13 cellular contexts compared by ENCODE assay signal in genomic region chr4:68522207-68522606, GRCh38. TPM values are rescaled to one million over a fixed set of nuclear protein-coding genes. Genes with fewer than 3 reads are reported as not detected.
"Had no signal": no experiment of that assay in that cellular context is flagged by ENCODE, and none has a peak within 500 bp of the region (broad histone marks: within the 10 kb centered on the region; RNA-seq: fewer than 3 reads in every experiment).

No MANE protein-coding gene starts in this region.

RNA-seq across cellular contexts. Expression of gene UGT2B17, which starts 53.9 kb away (rescaled TPM):
- total RNA-seq: left cardiac atrium; mesothelial cell of epicardium; natural killer cell treated with Interleukin-12 subunit alpha and Interleukin-12 subunit beta and Interleukin-15 and Interleukin-18, amount 100 ng/mL, for 72 hours; omental fat pad; progenitor cell of endocrine pancreas; pulmonary artery endothelial cell; sciatic nerve; suprapubic skin; thoracic aorta; upper lobe of right lung had no signal
- polyA plus RNA-seq: naive thymus-derived CD4-positive, alpha-beta T cell; neural cell; ovary had no signal
